In the genomic region with DNA sequence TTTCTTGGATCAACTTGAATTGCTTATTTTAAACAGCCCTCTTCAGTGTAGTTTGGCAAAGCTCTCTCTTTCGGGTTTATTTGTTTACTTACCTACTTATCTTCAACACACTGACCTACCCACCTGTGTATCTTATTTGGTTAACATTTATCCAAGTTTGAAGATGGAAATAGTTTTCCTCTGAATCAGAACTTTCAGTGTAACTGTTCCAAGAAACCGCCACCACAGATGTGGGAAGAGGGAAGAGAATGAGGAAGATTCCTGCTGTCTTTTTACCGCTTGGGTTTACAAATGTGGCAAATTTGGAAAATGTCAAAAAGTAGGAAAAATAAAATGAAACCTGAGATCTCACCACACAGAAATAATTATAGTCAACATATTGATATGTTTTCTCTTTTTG, we compare ENCODE assay signal across 1 cellular context.
TF ChIP-seq lines count a peak whose summit lies in the region.

No MANE protein-coding gene starts in this region.

TF ChIP-seq in HepG2, 621 proteins besides CTCF, POLR2A, EP300 and RAD21 (continued from another document and continues in another):
- TF ChIP-seq AKNA (CRISPR knock-in tag; IDR thresholded peaks at IDR 0.05; ENCODE audit: borderline replicate concordance): no peak
- no peak for TF ChIP-seq BRCA1 (CRISPR knock-in tag; IDR thresholded peaks at IDR 0.05)
- no peak for TF ChIP-seq TEAD2 (CRISPR knock-in tag; IDR thresholded peaks at IDR 0.05)
- TF ChIP-seq NBN (conservative IDR thresholded peaks at IDR 0.05): no peak
- TF ChIP-seq, protein P1, sequence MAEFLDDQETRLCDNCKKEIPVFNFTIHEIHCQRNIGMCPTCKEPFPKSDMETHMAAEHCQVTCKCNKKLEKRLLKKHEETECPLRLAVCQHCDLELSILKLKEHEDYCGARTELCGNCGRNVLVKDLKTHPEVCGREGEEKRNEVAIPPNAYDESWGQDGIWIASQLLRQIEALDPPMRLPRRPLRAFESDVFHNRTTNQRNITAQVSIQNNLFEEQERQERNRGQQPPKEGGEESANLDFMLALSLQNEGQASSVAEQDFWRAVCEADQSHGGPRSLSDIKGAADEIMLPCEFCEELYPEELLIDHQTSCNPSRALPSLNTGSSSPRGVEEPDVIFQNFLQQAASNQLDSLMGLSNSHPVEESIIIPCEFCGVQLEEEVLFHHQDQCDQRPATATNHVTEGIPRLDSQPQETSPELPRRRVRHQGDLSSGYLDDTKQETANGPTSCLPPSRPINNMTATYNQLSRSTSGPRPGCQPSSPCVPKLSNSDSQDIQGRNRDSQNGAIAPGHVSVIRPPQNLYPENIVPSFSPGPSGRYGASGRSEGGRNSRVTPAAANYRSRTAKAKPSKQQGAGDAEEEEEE (CRISPR knock-in tag; IDR thresholded peaks at IDR 0.05; ENCODE audit: borderline replicate concordance): no peak
- TF ChIP-seq TFDP2 (CRISPR knock-in tag; IDR thresholded peaks at IDR 0.05): no peak
- no peak for TF ChIP-seq TOPORS (CRISPR knock-in tag; IDR thresholded peaks at IDR 0.05)
- TF ChIP-seq ZNF784 (CRISPR knock-in tag; IDR thresholded peaks at IDR 0.05; ENCODE audit: borderline replicate concordance): no peak
- TF ChIP-seq ZNF44 (CRISPR knock-in tag; IDR thresholded peaks at IDR 0.05): no peak
- TF ChIP-seq RELA (CRISPR knock-in tag; IDR thresholded peaks at IDR 0.05): no peak
- no peak for TF ChIP-seq CBX1 (IDR thresholded peaks at IDR 0.05; ENCODE audit: low read depth)
- no peak for TF ChIP-seq ZMYM3 (CRISPR knock-in tag; IDR thresholded peaks at IDR 0.05)
- no peak; the same call in 1 of the 2 replicates for TF ChIP-seq ZBTB10 (CRISPR knock-in tag; IDR thresholded peaks at IDR 0.05; ENCODE audit: borderline replicate concordance)
- no peak for TF ChIP-seq ZNF841 (CRISPR knock-in tag; IDR thresholded peaks at IDR 0.05; ENCODE audit: borderline replicate concordance)
- TF ChIP-seq, protein P2, sequence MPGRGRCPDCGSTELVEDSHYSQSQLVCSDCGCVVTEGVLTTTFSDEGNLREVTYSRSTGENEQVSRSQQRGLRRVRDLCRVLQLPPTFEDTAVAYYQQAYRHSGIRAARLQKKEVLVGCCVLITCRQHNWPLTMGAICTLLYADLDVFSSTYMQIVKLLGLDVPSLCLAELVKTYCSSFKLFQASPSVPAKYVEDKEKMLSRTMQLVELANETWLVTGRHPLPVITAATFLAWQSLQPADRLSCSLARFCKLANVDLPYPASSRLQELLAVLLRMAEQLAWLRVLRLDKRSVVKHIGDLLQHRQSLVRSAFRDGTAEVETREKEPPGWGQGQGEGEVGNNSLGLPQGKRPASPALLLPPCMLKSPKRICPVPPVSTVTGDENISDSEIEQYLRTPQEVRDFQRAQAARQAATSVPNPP (CRISPR knock-in tag; IDR thresholded peaks at IDR 0.05): no peak
- TF ChIP-seq ZNF350 (CRISPR knock-in tag; IDR thresholded peaks at IDR 0.05; ENCODE audit: borderline replicate concordance, low read depth): no peak
- TF ChIP-seq, protein P3, sequence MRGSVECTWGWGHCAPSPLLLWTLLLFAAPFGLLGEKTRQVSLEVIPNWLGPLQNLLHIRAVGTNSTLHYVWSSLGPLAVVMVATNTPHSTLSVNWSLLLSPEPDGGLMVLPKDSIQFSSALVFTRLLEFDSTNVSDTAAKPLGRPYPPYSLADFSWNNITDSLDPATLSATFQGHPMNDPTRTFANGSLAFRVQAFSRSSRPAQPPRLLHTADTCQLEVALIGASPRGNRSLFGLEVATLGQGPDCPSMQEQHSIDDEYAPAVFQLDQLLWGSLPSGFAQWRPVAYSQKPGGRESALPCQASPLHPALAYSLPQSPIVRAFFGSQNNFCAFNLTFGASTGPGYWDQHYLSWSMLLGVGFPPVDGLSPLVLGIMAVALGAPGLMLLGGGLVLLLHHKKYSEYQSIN (CRISPR knock-in tag; IDR thresholded peaks at IDR 0.05; ENCODE audit: borderline replicate concordance): no peak
- TF ChIP-seq ZNF274 (CRISPR knock-in tag; IDR thresholded peaks at IDR 0.05): no peak
- no peak for TF ChIP-seq ZNF556 (CRISPR knock-in tag; IDR thresholded peaks at IDR 0.05; ENCODE audit: borderline replicate concordance)
- TF ChIP-seq ZBTB38 (CRISPR knock-in tag; IDR thresholded peaks at IDR 0.05): no peak
- TF ChIP-seq, protein P4, sequence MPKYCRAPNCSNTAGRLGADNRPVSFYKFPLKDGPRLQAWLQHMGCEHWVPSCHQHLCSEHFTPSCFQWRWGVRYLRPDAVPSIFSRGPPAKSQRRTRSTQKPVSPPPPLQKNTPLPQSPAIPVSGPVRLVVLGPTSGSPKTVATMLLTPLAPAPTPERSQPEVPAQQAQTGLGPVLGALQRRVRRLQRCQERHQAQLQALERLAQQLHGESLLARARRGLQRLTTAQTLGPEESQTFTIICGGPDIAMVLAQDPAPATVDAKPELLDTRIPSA (CRISPR knock-in tag; IDR thresholded peaks at IDR 0.05; ENCODE audit: borderline replicate concordance): no peak
- TF ChIP-seq TBP (CRISPR knock-in tag; IDR thresholded peaks at IDR 0.05): no peak
- no peak for TF ChIP-seq HOXA5 (CRISPR knock-in tag; IDR thresholded peaks at IDR 0.05)
- no peak for TF ChIP-seq CHD2 (IDR thresholded peaks at IDR 0.05; ENCODE audit: low read depth, low read length)
- TF ChIP-seq, protein P5, sequence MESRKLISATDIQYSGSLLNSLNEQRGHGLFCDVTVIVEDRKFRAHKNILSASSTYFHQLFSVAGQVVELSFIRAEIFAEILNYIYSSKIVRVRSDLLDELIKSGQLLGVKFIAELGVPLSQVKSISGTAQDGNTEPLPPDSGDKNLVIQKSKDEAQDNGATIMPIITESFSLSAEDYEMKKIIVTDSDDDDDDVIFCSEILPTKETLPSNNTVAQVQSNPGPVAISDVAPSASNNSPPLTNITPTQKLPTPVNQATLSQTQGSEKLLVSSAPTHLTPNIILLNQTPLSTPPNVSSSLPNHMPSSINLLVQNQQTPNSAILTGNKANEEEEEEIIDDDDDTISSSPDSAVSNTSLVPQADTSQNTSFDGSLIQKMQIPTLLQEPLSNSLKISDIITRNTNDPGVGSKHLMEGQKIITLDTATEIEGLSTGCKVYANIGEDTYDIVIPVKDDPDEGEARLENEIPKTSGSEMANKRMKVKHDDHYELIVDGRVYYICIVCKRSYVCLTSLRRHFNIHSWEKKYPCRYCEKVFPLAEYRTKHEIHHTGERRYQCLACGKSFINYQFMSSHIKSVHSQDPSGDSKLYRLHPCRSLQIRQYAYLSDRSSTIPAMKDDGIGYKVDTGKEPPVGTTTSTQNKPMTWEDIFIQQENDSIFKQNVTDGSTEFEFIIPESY (CRISPR knock-in tag; IDR thresholded peaks at IDR 0.05): no peak
- TF ChIP-seq, protein P6, sequence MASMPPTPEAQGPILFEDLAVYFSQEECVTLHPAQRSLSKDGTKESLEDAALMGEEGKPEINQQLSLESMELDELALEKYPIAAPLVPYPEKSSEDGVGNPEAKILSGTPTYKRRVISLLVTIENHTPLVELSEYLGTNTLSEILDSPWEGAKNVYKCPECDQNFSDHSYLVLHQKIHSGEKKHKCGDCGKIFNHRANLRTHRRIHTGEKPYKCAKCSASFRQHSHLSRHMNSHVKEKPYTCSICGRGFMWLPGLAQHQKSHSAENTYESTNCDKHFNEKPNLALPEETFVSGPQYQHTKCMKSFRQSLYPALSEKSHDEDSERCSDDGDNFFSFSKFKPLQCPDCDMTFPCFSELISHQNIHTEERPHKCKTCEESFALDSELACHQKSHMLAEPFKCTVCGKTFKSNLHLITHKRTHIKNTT (CRISPR knock-in tag; IDR thresholded peaks at IDR 0.05): no peak
- TF ChIP-seq RCOR2 (CRISPR knock-in tag; IDR thresholded peaks at IDR 0.05): peak; percentile 86
- TF ChIP-seq FIP1L1 (IDR thresholded peaks at IDR 0.05; ENCODE audit: borderline replicate concordance, insufficient read depth, low read depth, low read length): no peak
- TF ChIP-seq, protein P7, sequence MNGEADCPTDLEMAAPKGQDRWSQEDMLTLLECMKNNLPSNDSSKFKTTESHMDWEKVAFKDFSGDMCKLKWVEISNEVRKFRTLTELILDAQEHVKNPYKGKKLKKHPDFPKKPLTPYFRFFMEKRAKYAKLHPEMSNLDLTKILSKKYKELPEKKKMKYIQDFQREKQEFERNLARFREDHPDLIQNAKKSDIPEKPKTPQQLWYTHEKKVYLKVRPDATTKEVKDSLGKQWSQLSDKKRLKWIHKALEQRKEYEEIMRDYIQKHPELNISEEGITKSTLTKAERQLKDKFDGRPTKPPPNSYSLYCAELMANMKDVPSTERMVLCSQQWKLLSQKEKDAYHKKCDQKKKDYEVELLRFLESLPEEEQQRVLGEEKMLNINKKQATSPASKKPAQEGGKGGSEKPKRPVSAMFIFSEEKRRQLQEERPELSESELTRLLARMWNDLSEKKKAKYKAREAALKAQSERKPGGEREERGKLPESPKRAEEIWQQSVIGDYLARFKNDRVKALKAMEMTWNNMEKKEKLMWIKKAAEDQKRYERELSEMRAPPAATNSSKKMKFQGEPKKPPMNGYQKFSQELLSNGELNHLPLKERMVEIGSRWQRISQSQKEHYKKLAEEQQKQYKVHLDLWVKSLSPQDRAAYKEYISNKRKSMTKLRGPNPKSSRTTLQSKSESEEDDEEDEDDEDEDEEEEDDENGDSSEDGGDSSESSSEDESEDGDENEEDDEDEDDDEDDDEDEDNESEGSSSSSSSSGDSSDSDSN (CRISPR knock-in tag; IDR thresholded peaks at IDR 0.05): no peak
- no peak for TF ChIP-seq ZNF513 (CRISPR knock-in tag; conservative IDR thresholded peaks at IDR 0.05)
- TF ChIP-seq ZFYVE20 (CRISPR knock-in tag; IDR thresholded peaks at IDR 0.05; ENCODE audit: borderline replicate concordance, low read depth): no peak
